9 cellular contexts compared by ENCODE assay signal in genomic region chr14:72892103-72892878, GRCh38. TPM values are rescaled to one million over a fixed set of nuclear protein-coding genes. Genes with fewer than 3 reads are reported as not detected.
DNase-seq lines count a peak whose midpoint lies in the region; ATAC-seq and TF ChIP-seq lines count a peak whose summit lies in the region.
"Had no signal": no experiment of that assay in that cellular context is flagged by ENCODE, and none has a peak within 500 bp of the region (broad histone marks: within the 10 kb centered on the region; RNA-seq: fewer than 3 reads in every experiment).

No MANE protein-coding gene starts in this region.

- peak overlapping the region; percentile 88 to 99 (median 95) for H3K4me3 Mint-ChIP-seq in CD4-positive, alpha-beta memory T cell
- H3K4me3 Mint-ChIP-seq in activated T-cell treated with anti-CD3 and anti-CD28 coated beads, Interleukin-2, amount 50 U/mL, for 24 hours: peak overlapping the region; percentile 81

- ATAC-seq in GM19324 (IDR thresholded peaks at IDR 0.05; ENCODE audit: low FRiP score, unreplicated experiment) (no peak), GM19463 (IDR thresholded peaks at IDR 0.05; ENCODE audit: unreplicated experiment) (no peak), GM21528 (IDR thresholded peaks at IDR 0.05; ENCODE audit: low FRiP score, unreplicated experiment) (no peak)

- no peak overlapping the region for H3K27ac ChIP-seq in CD4-positive, alpha-beta memory T cell (ENCODE audit: low read depth, low read length)
- peak overlapping the region; percentile 77 for H3K27ac ChIP-seq in KOPT-K1 (ENCODE audit: low read depth, low read length, poor library complexity, severe bottlenecking)
- H3K27ac ChIP-seq: HL-60 had no signal

- H3K4me1 ChIP-seq in CD4-positive, alpha-beta memory T cell (ENCODE audit: insufficient read depth, low read length): peaks cover 27% of the 10 kb centered on the region

- peaks cover 12 to 29% (median 22%) of the 10 kb centered on the region in 4 donors for H3K4me1 Mint-ChIP-seq in CD4-positive, alpha-beta memory T cell
- peaks cover 29% of the 10 kb centered on the region for H3K4me1 Mint-ChIP-seq in activated T-cell treated with anti-CD3 and anti-CD28 coated beads, Interleukin-2, amount 50 U/mL, for 24 hours (ENCODE audit: low read depth)

- DNase-seq in CD4-positive, alpha-beta memory T cell: peak in 4 of 5 donors; percentile 22 to 43 (median 33)
- peak; percentile 50 for DNase-seq in activated T-cell treated with anti-CD3 and anti-CD28 coated beads, Interleukin-2, amount 50 U/mL, for 24 hours
- DNase-seq in foreskin fibroblast (peak; percentile 48 to 74), posterior cingulate gyrus (peak in 7 of 10 donors; percentile 12 to 85 (median 31))

- peaks cover 24 to 38% of the 10 kb centered on the region in 2 donors for H3K27me3 Mint-ChIP-seq in CD4-positive, alpha-beta memory T cell
- H3K27me3 Mint-ChIP-seq in activated T-cell treated with anti-CD3 and anti-CD28 coated beads, Interleukin-2, amount 50 U/mL, for 24 hours: peaks cover 46% of the 10 kb centered on the region

- POLR2A ChIA-PET in CD4-positive, alpha-beta memory T cell (lab: Charles Lee; ENCODE audit: partially characterized antibody): interaction anchor here (1.3 kb wide), 1 partner anchor 166 kb away, joined by 3 read pairs; the partner anchor contains the start of gene RBM25

- TF ChIP-seq CTCF in foreskin fibroblast (IDR thresholded peaks at IDR 0.05; ENCODE audit: low read depth, low read length): no peak

- intact Hi-C loops in CD4-positive, alpha-beta memory T cell (cut with micrococcal nuclease): loop anchor here (5.0 to 10.0 kb wide), 3 partner anchors 77 to 1570 kb away; partner anchors contain the start of gene SIPA1L1
- intact Hi-C loops in posterior cingulate gyrus (cut with DNase I): loop anchor here (5.0 kb wide), 3 partner anchors 80 to 175 kb away; no protein-coding TSS in a partner anchor

- peaks cover 0 to 10% of the 10 kb centered on the region in 2 donors for H3K36me3 Mint-ChIP-seq in CD4-positive, alpha-beta memory T cell
- H3K36me3 Mint-ChIP-seq in activated T-cell treated with anti-CD3 and anti-CD28 coated beads, Interleukin-2, amount 50 U/mL, for 24 hours (ENCODE audit: low read depth): peaks cover 3% of the 10 kb centered on the region

- no peaks in the 10 kb centered on the region for H3K9me3 ChIP-seq in CD4-positive, alpha-beta memory T cell (ENCODE audit: control insufficient read depth in 1 of 2, low read length in 2 of 2)
- no peaks in the 10 kb centered on the region for H3K9me3 ChIP-seq in KOPT-K1 (ENCODE audit: insufficient read depth, low read length, poor library complexity, severe bottlenecking)

- peaks cover 9% of the 10 kb centered on the region for H3K27me3 ChIP-seq in CD4-positive, alpha-beta memory T cell (ENCODE audit: insufficient read depth, low read length)

- H3K36me3 ChIP-seq in CD4-positive, alpha-beta memory T cell (ENCODE audit: insufficient read depth, low read length): no peaks in the 10 kb centered on the region
- no peaks in the 10 kb centered on the region for H3K36me3 ChIP-seq in KOPT-K1 (ENCODE audit: insufficient read depth, low read length)

- peak overlapping the region; percentile 66 to 78 for H3K4me3 ChIP-seq in CD4-positive, alpha-beta memory T cell (ENCODE audit: low read length in 2 of 2)
- H3K4me3 ChIP-seq in foreskin fibroblast (ENCODE audit: low read depth in 1 of 2, low read length in 2 of 2): peak overlapping the region; percentile 72 to 85

- H3K9me3 Mint-ChIP-seq in CD4-positive, alpha-beta memory T cell: no peaks in the 10 kb centered on the region
- no peaks in the 10 kb centered on the region for H3K9me3 Mint-ChIP-seq in activated T-cell treated with anti-CD3 and anti-CD28 coated beads, Interleukin-2, amount 50 U/mL, for 24 hours

- peak overlapping the region in 5 of 7 donors; percentile 67 to 94 (median 83) for H3K27ac Mint-ChIP-seq in CD4-positive, alpha-beta memory T cell
- H3K27ac Mint-ChIP-seq in activated T-cell treated with anti-CD3 and anti-CD28 coated beads, Interleukin-2, amount 50 U/mL, for 24 hours: peak overlapping the region; percentile 59

- CTCF ChIA-PET in CD4-positive, alpha-beta memory T cell (lab: Charles Lee; ENCODE audit: partially characterized antibody): interaction anchor here (0.7 to 7.6 kb wide), 3 partner anchors 12 to 377 kb away, joined by 3 to 67 read pairs (median 4); no protein-coding TSS in a partner anchor

RNA-seq across cellular contexts. Expression of gene DPF3, which starts 1.6 kb away (rescaled TPM):
- under 1 TPM in 1 of 2 experiments, not detected in 1; 0.35 TPM for total RNA-seq in CD4-positive, alpha-beta memory T cell
- polyA plus RNA-seq in CD4-positive, alpha-beta memory T cell: under 1 TPM in 1 of 2 donors, not detected in 1; 0.25 TPM

RNA-seq across cellular contexts. Expression of gene DCAF4, which starts 34.0 kb away (rescaled TPM):
- total RNA-seq in CD4-positive, alpha-beta memory T cell: 10 to 100 TPM; 25.2 to 26.9 TPM
- polyA plus RNA-seq in CD4-positive, alpha-beta memory T cell: 10 to 100 TPM in 1 of 2 donors, 1 to 10 TPM in 1; 7.2 to 10.2 TPM
